ENCODE assay signal across 19 cellular contexts in the genomic region with DNA sequence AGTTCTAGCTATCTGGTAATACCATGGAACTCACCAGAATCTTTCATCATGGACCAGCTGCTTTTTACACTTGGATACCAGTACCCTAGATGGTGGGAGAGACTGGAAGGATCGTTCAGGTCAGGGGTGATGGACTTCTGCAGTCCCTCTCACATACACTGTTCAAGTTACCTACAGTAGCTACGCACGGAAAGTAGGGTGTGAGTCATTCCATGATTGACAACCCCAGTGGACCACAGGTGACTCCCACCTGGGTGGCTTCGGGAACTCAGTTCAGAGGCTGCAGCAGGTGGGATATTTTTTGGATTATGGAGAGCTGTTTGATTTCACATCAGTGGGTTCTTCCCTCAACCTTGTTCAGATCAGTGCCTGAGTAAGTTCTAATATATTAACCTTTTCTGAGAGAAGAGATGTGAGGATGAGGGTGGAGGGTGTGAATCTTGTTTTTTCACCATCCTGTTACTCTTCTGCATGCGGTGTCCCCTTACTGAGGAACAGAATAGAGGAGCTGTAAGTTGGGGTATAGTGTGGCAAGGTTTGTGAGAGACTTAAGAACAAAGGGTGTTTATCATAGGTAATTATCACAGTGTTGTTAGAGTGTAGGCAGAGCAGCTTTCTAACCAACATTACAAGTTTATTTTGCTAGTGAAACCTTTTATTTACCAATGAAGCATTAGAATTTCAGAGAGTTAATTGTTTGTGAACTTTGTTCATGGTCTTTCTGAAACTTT. TPM values are rescaled to one million over a fixed set of nuclear protein-coding genes. Genes with fewer than 3 reads are reported as not detected.
DNase-seq lines count a peak whose midpoint lies in the region; ATAC-seq, FAIRE-seq and TF ChIP-seq lines count a peak whose summit lies in the region.
"Had no signal": no experiment of that assay in that cellular context is flagged by ENCODE, and none has a peak within 500 bp of the region (broad histone marks: within the 10 kb centered on the region; RNA-seq: fewer than 3 reads in every experiment).

No MANE protein-coding gene starts in this region.

- peak; percentile 71 for DNase-seq in activated effector memory CD4-positive, alpha-beta T cell treated with anti-CD3 and anti-CD28 coated beads, Interleukin-2, amount 50 U/mL, for 16 hours
- no peak for DNase-seq in activated effector memory CD4-positive, alpha-beta T cell treated with Interleukin-2 at 50 U/mL for 16 hours
- DNase-seq in T-helper 17 cell (no peak), cardiac septum (ENCODE audit: low spot score) (no peak), HuH-7 (ENCODE audit: low spot score) (no peak), GM12891 (ENCODE audit: insufficient read length, low spot score) (no peak)
- no peak for DNase-seq in central memory CD8-positive, alpha-beta T cell (ENCODE audit: low spot score in 2 of 2)
- DNase-seq in stimulated activated naive CD8-positive, alpha-beta T cell treated with anti-CD3 and anti-CD28 coated beads, Interleukin-15, amount 100 ng/mL, for 72 hours = no peak
- DNase-seq: central memory CD4-positive, alpha-beta T cell; DMS79; gastrocnemius medialis; HFFc6; NCI-H187; NCI-H345; stimulated activated CD4-positive, alpha-beta T cell treated with anti-CD3 and anti-CD28 coated beads, Interleukin-12 subunit alpha, Interleukin-12 subunit beta, amount 100 ng/mL, for 4 hours; stimulated activated CD8-positive, alpha-beta memory T cell treated with anti-CD3 and anti-CD28 coated beads, Interleukin-4, amount 100 ng/mL, for 48 hours had no signal

- peak overlapping the region; percentile 59 for H3K4me3 Mint-ChIP-seq in T-helper 17 cell
- peak overlapping the region; percentile 43 for H3K4me3 Mint-ChIP-seq in central memory CD8-positive, alpha-beta T cell
- H3K4me3 Mint-ChIP-seq in stimulated activated naive CD8-positive, alpha-beta T cell treated with anti-CD3 and anti-CD28 coated beads, Interleukin-15, amount 100 ng/mL, for 72 hours = peak overlapping the region; percentile 17 to 25
- H3K4me3 Mint-ChIP-seq: HFFc6; T-helper 1 cell treated with Interleukin-12 subunit alpha and Interleukin-12 subunit beta and Interleukin-4 antibody, amounts not matched to agents 30 μg/mL and 1 μg/mL, for 36 hours had no signal

- H3K9me3 ChIP-seq in T-helper 17 cell (ENCODE audit: control insufficient read depth, low read length, poor library complexity, severe bottlenecking) = no peaks in the 10 kb centered on the region
- H3K9me3 ChIP-seq: gastrocnemius medialis had no signal

- intact Hi-C loops in cardiac septum (cut with DNase I) = no loop called here

- no peaks in the 10 kb centered on the region for H3K27me3 Mint-ChIP-seq in T-helper 17 cell
- H3K27me3 Mint-ChIP-seq in central memory CD8-positive, alpha-beta T cell = no peaks in the 10 kb centered on the region
- no peaks in the 10 kb centered on the region for H3K27me3 Mint-ChIP-seq in stimulated activated naive CD8-positive, alpha-beta T cell treated with anti-CD3 and anti-CD28 coated beads, Interleukin-15, amount 100 ng/mL, for 72 hours

- no peaks in the 10 kb centered on the region for H3K9me3 Mint-ChIP-seq in central memory CD8-positive, alpha-beta T cell
- H3K9me3 Mint-ChIP-seq in stimulated activated naive CD8-positive, alpha-beta T cell treated with anti-CD3 and anti-CD28 coated beads, Interleukin-15, amount 100 ng/mL, for 72 hours = no peaks in the 10 kb centered on the region
- H3K9me3 Mint-ChIP-seq: HFFc6; T-helper 1 cell treated with Interleukin-12 subunit alpha and Interleukin-12 subunit beta and Interleukin-4 antibody, amounts not matched to agents 30 μg/mL and 1 μg/mL, for 36 hours had no signal

- peaks cover 43% of the 10 kb centered on the region for H3K4me1 Mint-ChIP-seq in T-helper 17 cell
- H3K4me1 Mint-ChIP-seq in central memory CD8-positive, alpha-beta T cell = peaks cover 51% of the 10 kb centered on the region
- peaks cover 54% of the 10 kb centered on the region for H3K4me1 Mint-ChIP-seq in stimulated activated naive CD8-positive, alpha-beta T cell treated with anti-CD3 and anti-CD28 coated beads, Interleukin-15, amount 100 ng/mL, for 72 hours

- H3K36me3 Mint-ChIP-seq in T-helper 17 cell (ENCODE audit: low read depth) = peaks cover 8% of the 10 kb centered on the region
- peaks cover 19% of the 10 kb centered on the region for H3K36me3 Mint-ChIP-seq in central memory CD8-positive, alpha-beta T cell (ENCODE audit: insufficient read depth)

- TF ChIP-seq POLR2A in GM12891 (IDR thresholded peaks at IDR 0.05; ENCODE audit: low read depth, low read length) = no peak

- ATAC-seq in T-helper 17 cell = peak; percentile 19
- ATAC-seq in central memory CD8-positive, alpha-beta T cell (replicated peaks; ENCODE audit: extremely low read depth, poor library complexity, severe bottlenecking) = peak; percentile 57
- ATAC-seq in stimulated activated naive CD8-positive, alpha-beta T cell treated with anti-CD3 and anti-CD28 coated beads, Interleukin-15, amount 100 ng/mL, for 72 hours = peak; percentile 74
- ATAC-seq: esophagus mucosa, gastrocnemius medialis, K562 had no signal

- no peak overlapping the region for H3K27ac Mint-ChIP-seq in T-helper 17 cell
- no peak overlapping the region for H3K27ac Mint-ChIP-seq in central memory CD8-positive, alpha-beta T cell (ENCODE audit: low read depth)
- peak overlapping the region; percentile 17 to 74 for H3K27ac Mint-ChIP-seq in stimulated activated naive CD8-positive, alpha-beta T cell treated with anti-CD3 and anti-CD28 coated beads, Interleukin-15, amount 100 ng/mL, for 72 hours
- H3K27ac Mint-ChIP-seq: HFFc6; T-helper 1 cell treated with Interleukin-12 subunit alpha and Interleukin-12 subunit beta and Interleukin-4 antibody, amounts not matched to agents 30 μg/mL and 1 μg/mL, for 36 hours had no signal

- no peak for FAIRE-seq in GM12891 (lab: Jason Lieb, UNC)
- FAIRE-seq: K562 had no signal

TF ChIP-seq in GM12891, 5 proteins besides CTCF, POLR2A, EP300 and RAD21:
- TF ChIP-seq POLR2AphosphoS5 (IDR thresholded peaks at IDR 0.05; ENCODE audit: low read depth, low read length) (no peak), TAF1 (IDR thresholded peaks at IDR 0.05; ENCODE audit: low read depth, low read length) (no peak), SPI1 (IDR thresholded peaks at IDR 0.05; ENCODE audit: low read depth, low read length) (no peak), POU2F2 (IDR thresholded peaks at IDR 0.05; ENCODE audit: low read depth, low read length) (no peak), PAX5 (IDR thresholded peaks at IDR 0.05; ENCODE audit: insufficient read depth, low read length, severe bottlenecking) (no peak)
TF ChIP-seq in GM12891: peak in this region for 0.

RNA-seq across cellular contexts. Expression of a gene that starts 39.6 kb away (rescaled TPM):
- total RNA-seq in T-helper 17 cell (100 to 1,000 TPM; 328 to 342 TPM), cardiac septum (17.0 TPM)
- 45.7 TPM for polyA plus RNA-seq in GM12891 (2012; ENCODE audit: low read depth, missing spikeins)

Comparison
In these comparisons a context has a peak if more than half of its experiments do, and no peak if none do; other contexts are left out.
1. ATAC-seq: peak in every context shown above with its lines; median percentile 74 in stimulated activated naive CD8-positive, alpha-beta T cell treated with anti-CD3 and anti-CD28 coated beads, Interleukin-15, amount 100 ng/mL, for 72 hours; 57 in central memory CD8-positive, alpha-beta T cell; 19 in T-helper 17 cell.
2. H3K27ac Mint-ChIP-seq: peak in stimulated activated naive CD8-positive, alpha-beta T cell treated with anti-CD3 and anti-CD28 coated beads, Interleukin-15, amount 100 ng/mL, for 72 hours (2 of 2); none in T-helper 17 cell (single experiment) and central memory CD8-positive, alpha-beta T cell (single experiment).
3. RNA of a gene that starts 39.6 kb away (total RNA-seq): 328 to 342 TPM in T-helper 17 cell; 17.0 TPM in cardiac septum (single experiment); every median in the first group is over 10 times any median in the second.
4. Peak in every context shown above with its lines, with median percentiles within 50 percentile points of each other: H3K4me3 Mint-ChIP-seq.